In genomic region chr17:80858301-80859003, GRCh38 we compare ENCODE assay signal across 1 cellular context.
TF ChIP-seq lines count a peak whose summit lies in the region.

No MANE protein-coding gene starts in this region.

TF ChIP-seq in GM23338, 12 proteins besides CTCF, POLR2A, EP300 and RAD21 (continued from another document):
- TF ChIP-seq ZNF462 (CRISPR knock-in tag; IDR thresholded peaks at IDR 0.05) (no peak), ETS1 (IDR thresholded peaks at IDR 0.05) (no peak), EZH2 (IDR thresholded peaks at IDR 0.05; ENCODE audit: low read depth, unreplicated experiment) (no peak), ZNF114 (CRISPR knock-in tag; IDR thresholded peaks at IDR 0.05) (no peak), JUNB (IDR thresholded peaks at IDR 0.05; ENCODE audit: unreplicated experiment) (no peak)
